In the genomic region with DNA sequence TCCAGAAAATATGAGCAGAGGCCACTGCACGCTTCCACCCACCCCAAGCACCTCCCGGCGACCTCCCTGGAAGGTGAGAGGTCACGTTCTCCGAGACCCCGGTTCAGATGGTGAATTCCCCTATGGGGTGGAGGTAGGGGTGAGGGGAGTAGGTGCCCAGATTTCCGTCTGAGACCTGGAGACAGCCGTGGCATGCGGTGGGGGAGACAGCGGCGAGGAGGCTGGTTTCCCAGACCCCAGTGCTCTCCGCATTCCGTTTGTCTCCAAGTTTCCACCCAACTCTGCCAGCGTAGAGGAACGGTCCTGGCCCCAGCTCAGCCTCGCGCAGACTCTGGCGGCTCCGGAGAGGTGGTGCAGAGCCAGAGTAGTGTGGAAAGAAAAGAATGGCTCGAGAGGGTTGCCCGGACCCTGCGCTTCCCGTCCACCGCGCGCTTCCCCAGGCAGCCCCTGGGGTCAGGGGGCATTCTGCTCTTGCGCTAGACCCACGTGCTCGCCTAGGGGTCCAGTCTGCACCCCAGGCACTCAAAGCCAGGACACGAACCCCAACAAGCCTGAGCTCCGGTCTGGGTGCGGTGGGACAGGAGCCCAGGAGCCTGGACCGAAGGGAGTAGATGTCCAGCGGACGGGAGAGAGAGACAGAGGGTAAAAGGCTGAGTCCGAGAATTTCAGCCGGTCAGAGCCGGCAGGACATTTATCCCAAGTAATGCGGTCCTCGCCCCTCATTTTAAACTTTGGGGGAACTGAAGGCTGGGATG, we compare ENCODE assay signal across 1 cellular context.
TF ChIP-seq lines count a peak whose summit lies in the region.

No MANE protein-coding gene starts in this region.

TF ChIP-seq in HEK293, 187 proteins besides CTCF, POLR2A, EP300 and RAD21 (continued from another document):
- no peak for TF ChIP-seq ZNF280D (tag by site-specific recombination; IDR thresholded peaks at IDR 0.05)
- peak; percentile 10; the same call in 1 of the 2 replicates for TF ChIP-seq ZBTB48 (tag by site-specific recombination; IDR thresholded peaks at IDR 0.05)
- peak; percentile 64; the same call in 1 of the 2 replicates for TF ChIP-seq ZNF777 (tag by site-specific recombination; IDR thresholded peaks at IDR 0.05; ENCODE audit: borderline replicate concordance)
- peak; percentile 69; the same call in 1 of the 2 replicates for TF ChIP-seq ZNF600 (tag by site-specific recombination; IDR thresholded peaks at IDR 0.05)
